Comparison of ENCODE assay signal across 9 cellular contexts in the genomic region with DNA sequence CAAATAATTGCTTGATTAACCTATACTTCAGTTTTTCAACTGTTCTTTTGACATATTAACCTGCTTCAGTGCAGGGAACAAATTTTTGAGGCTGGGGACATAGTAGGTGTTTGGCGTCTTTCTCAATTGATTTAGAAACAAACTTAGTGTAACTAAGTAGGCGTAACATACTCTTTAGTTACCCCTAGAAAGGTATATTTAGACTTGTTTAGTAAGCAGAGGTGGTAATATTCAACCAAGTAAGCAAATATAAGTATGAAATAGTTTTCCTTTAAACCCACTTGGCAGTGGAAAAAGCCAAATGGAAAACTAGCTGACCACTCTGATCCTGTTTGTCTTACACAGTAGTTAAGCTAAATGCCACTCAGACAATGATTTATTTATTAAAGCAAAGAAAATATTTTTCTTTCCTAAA.
DNase-seq lines count a peak whose midpoint lies in the region; ATAC-seq, FAIRE-seq and TF ChIP-seq lines count a peak whose summit lies in the region.
"Had no signal": no experiment of that assay in that cellular context is flagged by ENCODE, and none has a peak within 500 bp of the region (broad histone marks: within the 10 kb centered on the region; RNA-seq: fewer than 3 reads in every experiment).

No MANE protein-coding gene starts in this region.

- H3K4me1 ChIP-seq in right atrium auricular region (peaks cover 0 to 83% of the 10 kb centered on the region in 2 donors), HepG2 (ENCODE audit: insufficient read depth, low read length) (peaks cover 66% of the 10 kb centered on the region), upper lobe of right lung (peaks cover 68% of the 10 kb centered on the region)

- no TSS peak for BruUV-seq in HepG2 (replicated peaks; lab: Mats Ljungman, UMichigan)

- H3K27me3 Mint-ChIP-seq in activated B cell treated with CpG ODN at 0.5 μM for 24 hours, result no peaks in the 10 kb centered on the region

- intact Hi-C loops in left ventricle myocardium superior (cut with micrococcal nuclease), result no loop called here
- intact Hi-C loops in activated B cell treated with CpG ODN at 0.5 μM for 24 hours (cut with micrococcal nuclease), result no loop called here
- intact Hi-C loops in HepG2 (cut with micrococcal nuclease; ENCODE audit: unreplicated experiment), result loop anchor here (5.0 kb wide), 2 partner anchors 55 to 110 kb away; no protein-coding TSS in a partner anchor
- intact Hi-C loops in upper lobe of right lung (cut with DNase I), result no loop called here

- peaks cover 37% of the 10 kb centered on the region for H3K79me2 ChIP-seq in HepG2 (ENCODE audit: insufficient read depth, low read length)

- peaks cover 84% of the 10 kb centered on the region for H3K4me1 Mint-ChIP-seq in activated B cell treated with CpG ODN at 0.5 μM for 24 hours

- in situ Hi-C loops in HepG2 (cut with HindIII; ENCODE audit: extremely low pct_ligation_motif_present, low pct_unique_long_range_greater_than_20kb), result no loop called here

- CTCF ChIA-PET in activated B cell treated with CpG ODN at 0.5 μM for 24 hours (lab: Charles Lee) (no interaction called here), HepG2 (lab: Yijun Ruan, JAX; ENCODE audit: low intra/inter-chr PET ratio, low total read pairs) (no interaction called here)

- H3K9ac ChIP-seq in HepG2 (ENCODE audit: insufficient read depth, low read depth, low read length), result peak overlapping the region; percentile 29; the same call in 1 of the 2 replicates

- no peaks in the 10 kb centered on the region; the same call in 1 of the 2 replicates for H4K20me1 ChIP-seq in HepG2 (ENCODE audit: insufficient read depth, low read length)

- no peaks in the 10 kb centered on the region for H3K9me3 Mint-ChIP-seq in activated B cell treated with CpG ODN at 0.5 μM for 24 hours

- H3K4me3 ChIP-seq in right atrium auricular region (peak overlapping the region in 1 of 2 donors; percentile 29), HepG2 (replicated peaks in 1 of 3; ENCODE audit: insufficient read depth in 1 of 3, low read depth in 2 of 3, low read length in 3 of 3) (peak overlapping the region in 1 of 3 experiments; percentile 22; a peak in 2 of 6 replicates), upper lobe of right lung (peak overlapping the region; percentile 34)

- POLR2A ChIA-PET in activated B cell treated with CpG ODN at 0.5 μM for 24 hours (lab: Charles Lee) (no interaction called here), HepG2 (lab: Yijun Ruan, JAX) (no interaction called here)

- TF ChIP-seq CTCF in right atrium auricular region (IDR thresholded peaks at IDR 0.05) (no peak), activated B cell treated with CpG ODN at 0.5 μM for 24 hours (IDR thresholded peaks at IDR 0.05) (no peak), HepG2 (CRISPR knock-in tag; IDR thresholded peaks at IDR 0.05) (no peak), upper lobe of right lung (IDR thresholded peaks at IDR 0.05) (no peak)

- 52% methylated on average over 2 of the region's 2 CpGs for WGBS in HepG2 (ENCODE audit: low lambda C conversion rate)

- no peak for TF ChIP-seq RAD21 in HepG2 (CRISPR knock-in tag; IDR thresholded peaks at IDR 0.05)

- TF ChIP-seq EP300 in HepG2 (IDR thresholded peaks at IDR 0.05; ENCODE audit: low read depth in 2 of 2, low read length in 2 of 2) (peak in 1 of 2 experiments; percentile 34; a peak in 1 of 4 replicates), HepG2 (CRISPR knock-in tag; IDR thresholded peaks at IDR 0.05; ENCODE audit: borderline replicate concordance) (no peak)

- H3K36me3 Mint-ChIP-seq in activated B cell treated with CpG ODN at 0.5 μM for 24 hours (ENCODE audit: low read depth), result peaks cover 31% of the 10 kb centered on the region

- no peaks in the 10 kb centered on the region for H3K36me3 ChIP-seq in right atrium auricular region
- no peaks in the 10 kb centered on the region for H3K36me3 ChIP-seq in HepG2 (replicated peaks in 1 of 2; ENCODE audit: control insufficient read depth in 1 of 2, insufficient read depth in 2 of 2, low read length in 2 of 2)
- H3K36me3 ChIP-seq in upper lobe of right lung, result peaks cover 15% of the 10 kb centered on the region

- peak overlapping the region; percentile 35 for H3K4me3 Mint-ChIP-seq in activated B cell treated with CpG ODN at 0.5 μM for 24 hours

- DNase-seq in right atrium auricular region (ENCODE audit: low spot score), result no peak
- DNase-seq in left ventricle myocardium superior, result no peak
- DNase-seq in activated B cell treated with CpG ODN at 0.5 μM for 24 hours, result no peak
- peak; percentile 30 for DNase-seq in HepG2 (ENCODE audit: low spot score)
- DNase-seq in upper lobe of right lung, result no peak
- DNase-seq in AG20443 (ENCODE audit: low spot score), result no peak
- no peak for DNase-seq in NCI-H524 (lab: John Stamatoyannopoulos, UW)
- no peak for DNase-seq in activated CD8-positive, alpha-beta memory T cell treated with anti-CD3 and anti-CD28 coated beads for 24 hours

- peak overlapping the region; percentile 32 for H3K4me2 ChIP-seq in HepG2 (ENCODE audit: low read depth, low read length)

- no peaks in the 10 kb centered on the region for H3K27me3 ChIP-seq in right atrium auricular region
- H3K27me3 ChIP-seq in HepG2 (ENCODE audit: control insufficient read depth in 1 of 2, insufficient read depth in 2 of 2, low read length in 2 of 2), result no peaks in the 10 kb centered on the region
- no peaks in the 10 kb centered on the region for H3K27me3 ChIP-seq in upper lobe of right lung

- no peak overlapping the region for H2AFZ ChIP-seq in HepG2 (ENCODE audit: low read length)

- peak overlapping the region; percentile 63 to 74 for H3K27ac ChIP-seq in right atrium auricular region
- peak overlapping the region; percentile 43 for H3K27ac ChIP-seq in HepG2 (ENCODE audit: extremely low read length, insufficient read depth, low read length)
- peak overlapping the region; percentile 71 for H3K27ac ChIP-seq in upper lobe of right lung

- no peak for TF ChIP-seq POLR2A in HepG2 (IDR thresholded peaks at IDR 0.05; ENCODE audit: insufficient read depth in 1 of 2, low read depth in 2 of 2, low read length in 2 of 2)

- no peaks in the 10 kb centered on the region for H3K9me3 ChIP-seq in right atrium auricular region
- no peaks in the 10 kb centered on the region for H3K9me3 ChIP-seq in HepG2 (ENCODE audit: low read length)
- H3K9me3 ChIP-seq in upper lobe of right lung, result no peaks in the 10 kb centered on the region

- FAIRE-seq in HepG2 (lab: Jason Lieb, UNC), result no peak
- FAIRE-seq: D721Med had no signal

- no peak for ATAC-seq in left ventricle myocardium superior
- ATAC-seq in activated B cell treated with CpG ODN at 0.5 μM for 24 hours (ENCODE audit: low read depth), result no peak
- ATAC-seq in HepG2, result peak; percentile 54
- peak; percentile 30 for ATAC-seq in upper lobe of right lung

- peak overlapping the region; percentile 46 for H3K27ac Mint-ChIP-seq in activated B cell treated with CpG ODN at 0.5 μM for 24 hours

TF ChIP-seq in HepG2, 621 proteins besides CTCF, POLR2A, EP300 and RAD21 (continues in another document):
- TF ChIP-seq, protein P1, sequence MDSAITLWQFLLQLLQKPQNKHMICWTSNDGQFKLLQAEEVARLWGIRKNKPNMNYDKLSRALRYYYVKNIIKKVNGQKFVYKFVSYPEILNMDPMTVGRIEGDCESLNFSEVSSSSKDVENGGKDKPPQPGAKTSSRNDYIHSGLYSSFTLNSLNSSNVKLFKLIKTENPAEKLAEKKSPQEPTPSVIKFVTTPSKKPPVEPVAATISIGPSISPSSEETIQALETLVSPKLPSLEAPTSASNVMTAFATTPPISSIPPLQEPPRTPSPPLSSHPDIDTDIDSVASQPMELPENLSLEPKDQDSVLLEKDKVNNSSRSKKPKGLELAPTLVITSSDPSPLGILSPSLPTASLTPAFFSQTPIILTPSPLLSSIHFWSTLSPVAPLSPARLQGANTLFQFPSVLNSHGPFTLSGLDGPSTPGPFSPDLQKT (CRISPR knock-in tag; IDR thresholded peaks at IDR 0.05; ENCODE audit: borderline replicate concordance), result no peak
- TF ChIP-seq FOXP1 (IDR thresholded peaks at IDR 0.05) (no peak), FOXP1 (CRISPR knock-in tag; IDR thresholded peaks at IDR 0.05) (peak; percentile 29; the same call in 1 of the 2 replicates)
- TF ChIP-seq, protein P2, sequence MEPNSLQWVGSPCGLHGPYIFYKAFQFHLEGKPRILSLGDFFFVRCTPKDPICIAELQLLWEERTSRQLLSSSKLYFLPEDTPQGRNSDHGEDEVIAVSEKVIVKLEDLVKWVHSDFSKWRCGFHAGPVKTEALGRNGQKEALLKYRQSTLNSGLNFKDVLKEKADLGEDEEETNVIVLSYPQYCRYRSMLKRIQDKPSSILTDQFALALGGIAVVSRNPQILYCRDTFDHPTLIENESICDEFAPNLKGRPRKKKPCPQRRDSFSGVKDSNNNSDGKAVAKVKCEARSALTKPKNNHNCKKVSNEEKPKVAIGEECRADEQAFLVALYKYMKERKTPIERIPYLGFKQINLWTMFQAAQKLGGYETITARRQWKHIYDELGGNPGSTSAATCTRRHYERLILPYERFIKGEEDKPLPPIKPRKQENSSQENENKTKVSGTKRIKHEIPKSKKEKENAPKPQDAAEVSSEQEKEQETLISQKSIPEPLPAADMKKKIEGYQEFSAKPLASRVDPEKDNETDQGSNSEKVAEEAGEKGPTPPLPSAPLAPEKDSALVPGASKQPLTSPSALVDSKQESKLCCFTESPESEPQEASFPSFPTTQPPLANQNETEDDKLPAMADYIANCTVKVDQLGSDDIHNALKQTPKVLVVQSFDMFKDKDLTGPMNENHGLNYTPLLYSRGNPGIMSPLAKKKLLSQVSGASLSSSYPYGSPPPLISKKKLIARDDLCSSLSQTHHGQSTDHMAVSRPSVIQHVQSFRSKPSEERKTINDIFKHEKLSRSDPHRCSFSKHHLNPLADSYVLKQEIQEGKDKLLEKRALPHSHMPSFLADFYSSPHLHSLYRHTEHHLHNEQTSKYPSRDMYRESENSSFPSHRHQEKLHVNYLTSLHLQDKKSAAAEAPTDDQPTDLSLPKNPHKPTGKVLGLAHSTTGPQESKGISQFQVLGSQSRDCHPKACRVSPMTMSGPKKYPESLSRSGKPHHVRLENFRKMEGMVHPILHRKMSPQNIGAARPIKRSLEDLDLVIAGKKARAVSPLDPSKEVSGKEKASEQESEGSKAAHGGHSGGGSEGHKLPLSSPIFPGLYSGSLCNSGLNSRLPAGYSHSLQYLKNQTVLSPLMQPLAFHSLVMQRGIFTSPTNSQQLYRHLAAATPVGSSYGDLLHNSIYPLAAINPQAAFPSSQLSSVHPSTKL (CRISPR knock-in tag; IDR thresholded peaks at IDR 0.05), result peak; percentile 24; the same call in 1 of the 2 replicates
- TF ChIP-seq, protein P3, sequence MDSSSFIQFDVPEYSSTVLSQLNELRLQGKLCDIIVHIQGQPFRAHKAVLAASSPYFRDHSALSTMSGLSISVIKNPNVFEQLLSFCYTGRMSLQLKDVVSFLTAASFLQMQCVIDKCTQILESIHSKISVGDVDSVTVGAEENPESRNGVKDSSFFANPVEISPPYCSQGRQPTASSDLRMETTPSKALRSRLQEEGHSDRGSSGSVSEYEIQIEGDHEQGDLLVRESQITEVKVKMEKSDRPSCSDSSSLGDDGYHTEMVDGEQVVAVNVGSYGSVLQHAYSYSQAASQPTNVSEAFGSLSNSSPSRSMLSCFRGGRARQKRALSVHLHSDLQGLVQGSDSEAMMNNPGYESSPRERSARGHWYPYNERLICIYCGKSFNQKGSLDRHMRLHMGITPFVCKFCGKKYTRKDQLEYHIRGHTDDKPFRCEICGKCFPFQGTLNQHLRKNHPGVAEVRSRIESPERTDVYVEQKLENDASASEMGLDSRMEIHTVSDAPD (CRISPR knock-in tag; IDR thresholded peaks at IDR 0.05), result no peak

Comparison
In these comparisons a context has a peak if more than half of its experiments do, and no peak if none do; other contexts are left out.
1. ATAC-seq: peak in HepG2 (single experiment) and upper lobe of right lung (single experiment); none in left ventricle myocardium superior (single experiment) and activated B cell treated with CpG ODN at 0.5 μM for 24 hours (single experiment).
2. Peak in every context shown above with its lines, with median percentiles within 50 percentile points of each other: H3K27ac ChIP-seq.